ENCODE assay signal across 17 cellular contexts in the genomic region with DNA sequence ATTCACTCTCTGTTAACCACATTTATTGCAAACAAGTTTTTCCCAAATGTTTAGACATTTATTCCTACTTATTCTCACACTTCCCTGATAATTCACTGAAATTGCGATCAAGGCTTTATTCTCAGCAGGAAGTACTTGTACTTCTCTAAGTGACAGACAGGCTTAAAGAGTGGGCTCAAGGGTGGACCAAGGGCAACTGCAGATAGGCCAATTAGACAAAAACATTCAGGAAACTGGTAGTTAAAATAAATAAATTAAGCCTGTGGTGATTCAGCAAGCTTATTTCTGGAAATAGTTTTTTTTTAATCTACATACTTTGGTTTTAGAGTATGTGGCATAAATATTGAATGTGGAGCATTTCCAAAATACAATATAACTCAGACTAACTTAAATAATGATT.
DNase-seq lines count a peak whose midpoint lies in the region; ATAC-seq and TF ChIP-seq lines count a peak whose summit lies in the region.
"Had no signal": no experiment of that assay in that cellular context is flagged by ENCODE, and none has a peak within 500 bp of the region (broad histone marks: within the 10 kb centered on the region; RNA-seq: fewer than 3 reads in every experiment).

No MANE protein-coding gene starts in this region.

- TF ChIP-seq CTCF in Panc1 (IDR thresholded peaks at IDR 0.05), result no peak
- TF ChIP-seq CTCF in choroid plexus epithelial cell (conservative IDR thresholded peaks at IDR 0.05; ENCODE audit: low read depth, low read length), result peak; percentile 2
- TF ChIP-seq CTCF in osteoblast (IDR thresholded peaks at IDR 0.05; ENCODE audit: extremely low read depth, low read depth, low read length), result no peak

- no peaks in the 10 kb centered on the region for H3K9me3 Mint-ChIP-seq in stimulated activated effector memory CD8-positive, alpha-beta T cell treated with anti-CD3 and anti-CD28 coated beads, Interleukin-12 subunit alpha, Interleukin-12 subunit beta, amount 100 ng/mL, for 72 hours
- H3K9me3 Mint-ChIP-seq: activated naive CD8-positive, alpha-beta T cell treated with anti-CD3 and anti-CD28 coated beads, Interleukin-2, amount 50 U/mL, for 24 hours; central memory CD8-positive, alpha-beta T cell; T-helper 1 cell treated with Interleukin-12 subunit alpha and Interleukin-12 subunit beta and Interleukin-4 antibody, amounts not matched to agents 30 μg/mL and 1 μg/mL, for 36 hours had no signal

- no TSS peak for BruUV-seq in Panc1 (replicated peaks; lab: Mats Ljungman, UMichigan)

- H3K36me3 ChIP-seq in Panc1 (ENCODE audit: control insufficient read depth, insufficient read depth, low read length), result no peaks in the 10 kb centered on the region
- H3K36me3 ChIP-seq in osteoblast (ENCODE audit: insufficient read depth, low read length), result no peaks in the 10 kb centered on the region
- H3K36me3 ChIP-seq: HAP-1, tibial artery had no signal

- peaks cover 21% of the 10 kb centered on the region for H3K4me1 ChIP-seq in Panc1 (ENCODE audit: control insufficient read depth, insufficient read depth, low read length)
- peaks cover 51% of the 10 kb centered on the region for H3K4me1 ChIP-seq in osteoblast (ENCODE audit: insufficient read depth, low read length)

- H3K4me1 Mint-ChIP-seq in stimulated activated effector memory CD8-positive, alpha-beta T cell treated with anti-CD3 and anti-CD28 coated beads, Interleukin-12 subunit alpha, Interleukin-12 subunit beta, amount 100 ng/mL, for 72 hours, result peaks cover 67% of the 10 kb centered on the region

- H3K4me2 ChIP-seq in osteoblast (ENCODE audit: insufficient read depth, low read length), result peak overlapping the region; percentile 43

- H3K27ac Mint-ChIP-seq in stimulated activated effector memory CD8-positive, alpha-beta T cell treated with anti-CD3 and anti-CD28 coated beads, Interleukin-12 subunit alpha, Interleukin-12 subunit beta, amount 100 ng/mL, for 72 hours, result no peak overlapping the region

- no peak overlapping the region for H2AFZ ChIP-seq in osteoblast (ENCODE audit: low read length)

- no peak overlapping the region for H3K4me3 Mint-ChIP-seq in stimulated activated effector memory CD8-positive, alpha-beta T cell treated with anti-CD3 and anti-CD28 coated beads, Interleukin-12 subunit alpha, Interleukin-12 subunit beta, amount 100 ng/mL, for 72 hours
- H3K4me3 Mint-ChIP-seq: activated naive CD8-positive, alpha-beta T cell treated with anti-CD3 and anti-CD28 coated beads, Interleukin-2, amount 50 U/mL, for 24 hours; central memory CD8-positive, alpha-beta T cell; T-helper 1 cell treated with Interleukin-12 subunit alpha and Interleukin-12 subunit beta and Interleukin-4 antibody, amounts not matched to agents 30 μg/mL and 1 μg/mL, for 36 hours had no signal

- POLR2A ChIA-PET in Panc1 (lab: Charles Lee), result no interaction called here

- DNase-seq in ELR (ENCODE audit: low read depth) (peak; percentile 39), Panc1 (ENCODE audit: low read depth, low spot score) (no peak), choroid plexus epithelial cell (ENCODE audit: low read depth) (peak; percentile 36), osteoblast (ENCODE audit: insufficient read length, low spot score, missing footprints) (no peak), T-helper 1 cell (no peak)
- no peak for DNase-seq in activated naive CD4-positive, alpha-beta T cell treated with Interleukin-2 at 50 U/mL for 16 hours
- DNase-seq in stimulated activated effector memory CD8-positive, alpha-beta T cell treated with anti-CD3 and anti-CD28 coated beads, Interleukin-12 subunit alpha, Interleukin-12 subunit beta, amount 100 ng/mL, for 72 hours (ENCODE audit: low spot score in 2 of 2), result no peak
- DNase-seq: activated CD4-positive, CD25-positive, alpha-beta regulatory T cell; activated naive CD8-positive, alpha-beta T cell treated with anti-CD3 and anti-CD28 coated beads, Interleukin-2, amount 50 U/mL, for 24 hours; effector memory CD4-positive, alpha-beta T cell; left colon; NCI-H1436; tibial artery had no signal

- in situ Hi-C loops in Panc1 (cut with HindIII; ENCODE audit: low pct_unique_long_range_greater_than_20kb, low sequenced_read_pairs), result no loop called here

- H3K27me3 ChIP-seq in Panc1 (ENCODE audit: control insufficient read depth, insufficient read depth, low read length), result no peaks in the 10 kb centered on the region
- H3K27me3 ChIP-seq in osteoblast (ENCODE audit: insufficient read depth, low read length), result no peaks in the 10 kb centered on the region
- H3K27me3 ChIP-seq: tibial artery had no signal

- no peak overlapping the region for H3K4me3 ChIP-seq in Panc1 (ENCODE audit: low read depth in 2 of 2, low read length in 2 of 2)
- no peak overlapping the region for H3K4me3 ChIP-seq in choroid plexus epithelial cell (ENCODE audit: low read depth, low read length)
- H3K4me3 ChIP-seq in osteoblast (ENCODE audit: insufficient read depth, low read length), result no peak overlapping the region
- H3K4me3 ChIP-seq: HAP-1, tibial artery had no signal

- no peaks in the 10 kb centered on the region for H4K20me1 ChIP-seq in osteoblast (ENCODE audit: insufficient read depth, low read length)

- intact Hi-C loops in Panc1 (cut with micrococcal nuclease; ENCODE audit: unreplicated experiment), result no loop called here

- H3K36me3 Mint-ChIP-seq in stimulated activated effector memory CD8-positive, alpha-beta T cell treated with anti-CD3 and anti-CD28 coated beads, Interleukin-12 subunit alpha, Interleukin-12 subunit beta, amount 100 ng/mL, for 72 hours, result peaks cover 4% of the 10 kb centered on the region

- H3K79me2 ChIP-seq in osteoblast (ENCODE audit: insufficient read depth, low read length), result peaks cover 3% of the 10 kb centered on the region

- H3K9me3 ChIP-seq in Panc1 (ENCODE audit: control insufficient read depth, insufficient read depth, low read depth, low read length) (no peaks in the 10 kb centered on the region), osteoblast (ENCODE audit: low read depth, low read length) (no peaks in the 10 kb centered on the region)
- H3K9me3 ChIP-seq: HAP-1, tibial artery had no signal

- H3K27ac ChIP-seq in Panc1 (ENCODE audit: low read length) (peak overlapping the region; percentile 74; the same call in 1 of the 2 replicates), osteoblast (ENCODE audit: low read depth, low read length) (peak overlapping the region; percentile 87)
- H3K27ac ChIP-seq: tibial artery had no signal

- ATAC-seq in Panc1 (no peak), GM18502 (IDR thresholded peaks at IDR 0.05; ENCODE audit: poor library complexity, unreplicated experiment) (no peak)
- ATAC-seq in stimulated activated effector memory CD8-positive, alpha-beta T cell treated with anti-CD3 and anti-CD28 coated beads, Interleukin-12 subunit alpha, Interleukin-12 subunit beta, amount 100 ng/mL, for 72 hours, result no peak

- CTCF ChIA-PET in Panc1 (lab: Charles Lee), result no interaction called here

Comparison
In these comparisons a context has a peak if more than half of its experiments do, and no peak if none do; other contexts are left out.
1. DNase-seq: peak in ELR (single experiment) and choroid plexus epithelial cell (single experiment); none in Panc1 (single experiment), osteoblast (single experiment), activated naive CD4-positive, alpha-beta T cell treated with Interleukin-2 at 50 U/mL for 16 hours (single experiment), T-helper 1 cell (0 of 5) and stimulated activated effector memory CD8-positive, alpha-beta T cell treated with anti-CD3 and anti-CD28 coated beads, Interleukin-12 subunit alpha, Interleukin-12 subunit beta, amount 100 ng/mL, for 72 hours (0 of 2).